ENCODE assay signal across 8 cellular contexts in genomic region chr17:48002920-48003685, GRCh38. TPM values are rescaled to one million over a fixed set of nuclear protein-coding genes. Genes with fewer than 3 reads are reported as not detected.
DNase-seq lines count a peak whose midpoint lies in the region; ATAC-seq and TF ChIP-seq lines count a peak whose summit lies in the region.
"Had no signal": no experiment of that assay in that cellular context is flagged by ENCODE, and none has a peak within 500 bp of the region (broad histone marks: within the 10 kb centered on the region; RNA-seq: fewer than 3 reads in every experiment).

No MANE protein-coding gene starts in this region.

- H3K4me1 Mint-ChIP-seq in stimulated activated memory B cell treated with anti-CD40 and anti-IgM and Interleukin-4, amounts not matched to agents 10 μg/mL and 1 μg/mL and 100 μg/mL, for 72 hours, result peaks cover 23% of the 10 kb centered on the region

- TF ChIP-seq POLR2A in Peyer's patch (IDR thresholded peaks at IDR 0.05), result no peak
- no peak for TF ChIP-seq POLR2A in vagina (IDR thresholded peaks at IDR 0.05)

- TF ChIP-seq CTCF in Peyer's patch (IDR thresholded peaks at IDR 0.05), result no peak
- no peak for TF ChIP-seq CTCF in vagina (IDR thresholded peaks at IDR 0.05)

- ATAC-seq in stimulated activated memory B cell treated with anti-CD40 and anti-IgM and Interleukin-4, amounts not matched to agents 10 μg/mL and 1 μg/mL and 100 μg/mL, for 72 hours, result no peak
- no peak for ATAC-seq in HG03108 (IDR thresholded peaks at IDR 0.05; ENCODE audit: unreplicated experiment)

- peak; percentile 65 for DNase-seq in M059J (ENCODE audit: low read depth)
- DNase-seq in Peyer's patch, result no peak
- peak; percentile 28 to 91 (median 68) for DNase-seq in head of caudate nucleus
- DNase-seq in vagina (ENCODE audit: extremely low spot score in 2 of 2), result no peak
- no peak for DNase-seq in middle frontal gyrus (ENCODE audit: extremely low spot score, low spot score)
- DNase-seq: NCI-H187 had no signal

- peaks cover 8% of the 10 kb centered on the region for H3K27me3 Mint-ChIP-seq in stimulated activated memory B cell treated with anti-CD40 and anti-IgM and Interleukin-4, amounts not matched to agents 10 μg/mL and 1 μg/mL and 100 μg/mL, for 72 hours

- H3K36me3 Mint-ChIP-seq in stimulated activated memory B cell treated with anti-CD40 and anti-IgM and Interleukin-4, amounts not matched to agents 10 μg/mL and 1 μg/mL and 100 μg/mL, for 72 hours, result no peaks in the 10 kb centered on the region

- peak overlapping the region in 3 of 4 donors; percentile 7 to 28 (median 22) for H3K27ac ChIP-seq in Peyer's patch
- H3K27ac ChIP-seq in vagina, result no peak overlapping the region

- no peaks in the 10 kb centered on the region for H3K36me3 ChIP-seq in Peyer's patch
- no peaks in the 10 kb centered on the region for H3K36me3 ChIP-seq in vagina

- H3K27me3 ChIP-seq in Peyer's patch, result no peaks in the 10 kb centered on the region
- no peaks in the 10 kb centered on the region for H3K27me3 ChIP-seq in vagina

- H3K4me3 Mint-ChIP-seq in stimulated activated memory B cell treated with anti-CD40 and anti-IgM and Interleukin-4, amounts not matched to agents 10 μg/mL and 1 μg/mL and 100 μg/mL, for 72 hours, result no peak overlapping the region

- intact Hi-C loops in head of caudate nucleus (cut with DNase I), result no loop called here
- intact Hi-C loops in vagina (cut with DNase I), result no loop called here

- H3K9me3 ChIP-seq in Peyer's patch (no peaks in the 10 kb centered on the region), vagina (no peaks in the 10 kb centered on the region)

- H3K4me1 ChIP-seq in Peyer's patch, result peaks cover 0 to 5% (median 0%) of the 10 kb centered on the region in 4 donors
- peaks cover 12% of the 10 kb centered on the region for H3K4me1 ChIP-seq in vagina

- H3K27ac Mint-ChIP-seq in stimulated activated memory B cell treated with anti-CD40 and anti-IgM and Interleukin-4, amounts not matched to agents 10 μg/mL and 1 μg/mL and 100 μg/mL, for 72 hours, result peak overlapping the region; percentile 55

- H3K4me3 ChIP-seq in Peyer's patch (no peak overlapping the region), vagina (no peak overlapping the region)

- H3K9me3 Mint-ChIP-seq in stimulated activated memory B cell treated with anti-CD40 and anti-IgM and Interleukin-4, amounts not matched to agents 10 μg/mL and 1 μg/mL and 100 μg/mL, for 72 hours, result no peaks in the 10 kb centered on the region

RNA-seq across cellular contexts. Expression of gene CDK5RAP3, which starts 32.2 kb away (rescaled TPM):
- total RNA-seq in M059J (2014; rRNA removed; shearing (Covaris generic)), result 60.4 and 69.5 TPM in 2 replicates
- total RNA-seq in Peyer's patch (1,000 to 10,000 TPM in 1 of 4 donors, 100 to 1,000 TPM in 3; 198 to 1,062 (median 553) TPM), vagina (144 TPM)

RNA-seq across cellular contexts. Expression of gene COPZ2, which starts 34.5 kb away (rescaled TPM):
- 27.3 and 40.7 TPM in 2 replicates for total RNA-seq in M059J (2014; rRNA removed; shearing (Covaris generic))
- total RNA-seq in Peyer's patch (10 to 100 TPM in 2 of 4 donors, 1 to 10 TPM in 2; 2.2 to 27.2 (median 7.0) TPM), vagina (34.4 TPM)

RNA-seq across cellular contexts. Expression of gene NFE2L1, which starts 45.1 kb away (rescaled TPM):
- total RNA-seq in M059J (2014; rRNA removed; shearing (Covaris generic)), result 44.3 and 68.7 TPM in 2 replicates
- total RNA-seq in Peyer's patch, result 100 to 1,000 TPM in 3 of 4 donors, 10 to 100 TPM in 1; 89.1 to 228 (median 217) TPM
- 190 TPM for total RNA-seq in vagina

RNA-seq across cellular contexts. Expression of gene PRR15L, which starts 45.4 kb away (rescaled TPM):
- total RNA-seq in M059J (2014; rRNA removed; shearing (Covaris generic)), result not detected in 2 replicates
- 100 to 1,000 TPM in 3 of 4 donors, 10 to 100 TPM in 1; 88.3 to 358 (median 288) TPM for total RNA-seq in Peyer's patch
- 2.2 TPM for total RNA-seq in vagina

Comparison
In these comparisons a context has a peak if more than half of its experiments do, and no peak if none do; other contexts are left out.
1. DNase-seq: peak in M059J (single experiment) and head of caudate nucleus (42 of 42); none in Peyer's patch (0 of 3), vagina (0 of 2) and middle frontal gyrus (single experiment).